8 cellular contexts compared by ENCODE assay signal in the genomic region with DNA sequence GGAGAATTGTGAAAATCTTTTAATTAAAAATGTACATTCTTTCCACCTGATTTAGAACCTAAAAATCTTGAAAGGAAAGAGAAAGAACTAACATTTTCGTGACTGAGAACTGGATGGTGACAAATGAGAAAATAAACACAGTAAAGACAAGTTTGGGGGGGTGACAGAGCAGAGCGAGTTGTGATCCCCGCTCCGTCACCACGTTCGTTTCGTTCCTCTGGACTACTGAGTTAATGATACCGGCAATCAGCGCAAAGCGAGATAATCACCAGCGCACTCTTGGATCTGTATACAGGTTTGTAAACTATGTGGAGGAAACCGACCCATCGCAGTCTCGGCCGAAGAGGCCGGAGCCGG. TPM values are rescaled to one million over a fixed set of nuclear protein-coding genes. Genes with fewer than 3 reads are reported as not detected.
DNase-seq lines count a peak whose midpoint lies in the region; ATAC-seq and TF ChIP-seq lines count a peak whose summit lies in the region.

No MANE protein-coding gene starts in this region.

- peak overlapping the region; percentile 99 for H3K27ac ChIP-seq in ACC112 (ENCODE audit: low read depth, low read length)
- peak overlapping the region; percentile 98 to 100 for H3K27ac ChIP-seq in breast epithelium

- intact Hi-C loops in breast epithelium (cut with DNase I; ENCODE audit: low total_unique reads), result no loop called here

- H3K27me3 ChIP-seq in ACC112 (ENCODE audit: insufficient read depth, low read length), result no peaks in the 10 kb centered on the region
- no peaks in the 10 kb centered on the region for H3K27me3 ChIP-seq in breast epithelium

- H3K27me3 Mint-ChIP-seq in mesothelial cell of epicardium (ENCODE audit: low read depth), result peaks cover 14% of the 10 kb centered on the region

- no peaks in the 10 kb centered on the region for H3K36me3 ChIP-seq in ACC112 (ENCODE audit: insufficient read depth, low read length)
- no peaks in the 10 kb centered on the region for H3K36me3 ChIP-seq in breast epithelium

- H2AFZ ChIP-seq in ACC112 (ENCODE audit: low read length, unreplicated experiment), result peak overlapping the region; percentile 99

- DNase-seq in breast epithelium (ENCODE audit: low spot score in 2 of 2) (no peak), mesothelial cell of epicardium (ENCODE audit: low spot score in 2 of 2, unreplicated experiment in 2 of 2) (no peak), NCI-H1092 (lab: John Stamatoyannopoulos, UW) (no peak), NCI-H82 treated with DMSO at 0.1 percent for 48 hours (lab: John Stamatoyannopoulos, UW; ENCODE audit: unreplicated experiment) (no peak), NCI-H1417 (lab: John Stamatoyannopoulos, UW) (no peak)
- no peak for DNase-seq in stimulated activated CD4-positive, alpha-beta T cell treated with anti-CD3 and anti-CD28 coated beads, Interleukin-2, amount 100 ng/mL, for 24 hours

- H3K9me3 Mint-ChIP-seq in mesothelial cell of epicardium, result no peaks in the 10 kb centered on the region

- H3K79me2 ChIP-seq in ACC112 (ENCODE audit: control insufficient read depth, insufficient read depth, low read length, unreplicated experiment), result no peaks in the 10 kb centered on the region

- peaks cover 18% of the 10 kb centered on the region for H3K4me1 Mint-ChIP-seq in mesothelial cell of epicardium

- peak overlapping the region; percentile 96 for H3K4me3 Mint-ChIP-seq in mesothelial cell of epicardium

- TF ChIP-seq CTCF in breast epithelium (IDR thresholded peaks at IDR 0.05) (no peak), mesothelial cell of epicardium (IDR thresholded peaks at IDR 0.05; ENCODE audit: unreplicated experiment) (no peak)

- no peak for TF ChIP-seq POLR2A in breast epithelium (IDR thresholded peaks at IDR 0.05)

- ATAC-seq in HG02588 (IDR thresholded peaks at IDR 0.05; ENCODE audit: unreplicated experiment), result peak; percentile 5

- no peaks in the 10 kb centered on the region for H3K36me3 Mint-ChIP-seq in mesothelial cell of epicardium

- H3K4me1 ChIP-seq in ACC112 (ENCODE audit: control insufficient read depth, insufficient read depth, low read length, unreplicated experiment) (peaks cover 12% of the 10 kb centered on the region), breast epithelium (no peaks in the 10 kb centered on the region)

- H3K9me3 ChIP-seq in breast epithelium, result no peaks in the 10 kb centered on the region

- peak overlapping the region; percentile 100 for H3K27ac Mint-ChIP-seq in mesothelial cell of epicardium

- peak overlapping the region; percentile 86 for H3K4me3 ChIP-seq in ACC112 (ENCODE audit: low read depth, low read length)
- H3K4me3 ChIP-seq in breast epithelium, result peak overlapping the region; percentile 66 to 88 (median 74)

RNA-seq across cellular contexts. Expression of a gene that starts 31.2 kb away (rescaled TPM):
- under 1 TPM in 1 of 3 donors, not detected in 2; 0.66 TPM for total RNA-seq in breast epithelium
- not detected in 3 replicates for total RNA-seq in mesothelial cell of epicardium
